ENCODE assay signal across 32 cellular contexts in genomic region chr6:141033101-141033500, GRCh38.
DNase-seq lines count a peak whose midpoint lies in the region; ATAC-seq and TF ChIP-seq lines count a peak whose summit lies in the region.
"Had no signal": no experiment of that assay in that cellular context is flagged by ENCODE, and none has a peak within 500 bp of the region (broad histone marks: within the 10 kb centered on the region; RNA-seq: fewer than 3 reads in every experiment).

No MANE protein-coding gene starts in this region.

- H3K27ac ChIP-seq in heart left ventricle = no peak overlapping the region
- H3K27ac ChIP-seq: A549, body of pancreas, dorsolateral prefrontal cortex, heart right ventricle, lower lobe of right lung, right lobe of liver, thoracic aorta had no signal

- H3K4me1 ChIP-seq in heart left ventricle = peaks cover 0 to 6% (median 0%) of the 10 kb centered on the region in 12 donors
- H3K4me1 ChIP-seq: A549, body of pancreas, heart right ventricle, lower lobe of right lung had no signal

- TF ChIP-seq CTCF in choroid plexus epithelial cell (conservative IDR thresholded peaks at IDR 0.05; ENCODE audit: low read depth, low read length) (no peak), foreskin fibroblast (IDR thresholded peaks at IDR 0.05; ENCODE audit: low read depth, low read length) (no peak), heart left ventricle (IDR thresholded peaks at IDR 0.05) (no peak)

- intact Hi-C loops in heart left ventricle (cut with DNase I) = no loop called here

- no peak for TF ChIP-seq POLR2A in heart left ventricle (IDR thresholded peaks at IDR 0.05)

- ATAC-seq in HG02973 (IDR thresholded peaks at IDR 0.05; ENCODE audit: unreplicated experiment) (no peak), heart left ventricle (no peak), HG03457 (IDR thresholded peaks at IDR 0.05; ENCODE audit: unreplicated experiment) (no peak)
- ATAC-seq: A549; body of pancreas; HCT116; lower lobe of right lung; naive thymus-derived CD4-positive, alpha-beta T cell; PC-3; right lobe of liver; stimulated activated naive CD8-positive, alpha-beta T cell treated with anti-CD3 and anti-CD28 coated beads, Interleukin-15, amount 100 ng/mL, for 72 hours had no signal

- no peaks in the 10 kb centered on the region for H3K36me3 ChIP-seq in heart left ventricle
- H3K36me3 ChIP-seq: heart right ventricle, lower lobe of right lung, MG63, right lobe of liver, thoracic aorta had no signal

- H3K4me3 ChIP-seq in choroid plexus epithelial cell (ENCODE audit: low read depth, low read length) = no peak overlapping the region
- no peak overlapping the region for H3K4me3 ChIP-seq in foreskin fibroblast (ENCODE audit: low read depth in 1 of 2, low read length in 2 of 2)
- no peak overlapping the region for H3K4me3 ChIP-seq in heart left ventricle
- H3K4me3 ChIP-seq: A549, body of pancreas, dorsolateral prefrontal cortex, heart right ventricle, lower lobe of right lung, MG63, right lobe of liver, thoracic aorta had no signal

- H3K9me3 ChIP-seq in heart left ventricle = no peaks in the 10 kb centered on the region
- H3K9me3 ChIP-seq: A549, body of pancreas, heart right ventricle, lower lobe of right lung, right lobe of liver, thoracic aorta had no signal

- DNase-seq in EL (peak; percentile 34), M059J (ENCODE audit: low read depth) (peak; percentile 12), choroid plexus epithelial cell (ENCODE audit: low read depth) (peak; percentile 43), foreskin fibroblast (peak; percentile 11 to 43), heart left ventricle (no peak), HT-29 (ENCODE audit: low spot score) (no peak)
- DNase-seq: activated CD4-positive, alpha-beta memory T cell treated with anti-CD3 and anti-CD28 coated beads, Interleukin-2, amount 10 ng/mL, durations not matched to agents 7 days and 5 days; activated CD8-positive, alpha-beta memory T cell treated with anti-CD3 and anti-CD28 coated beads, Interleukin-2, amount 50 U/mL, for 48 hours; activated naive CD4-positive, alpha-beta T cell treated with Interleukin-2 at 50 U/mL for 16 hours; body of pancreas; CD4-positive, alpha-beta T cell; dorsolateral prefrontal cortex; foreskin melanocyte; heart right ventricle; kidney glomerular epithelial cell; lower lobe of right lung; MG63; naive thymus-derived CD4-positive, alpha-beta T cell; NCI-H1417; NCI-H2029 treated with DMSO at 0.1 percent for 48 hours; NCI-H526 treated with DMSO at 0.1 percent for 48 hours; PC-3; right lobe of liver; SHP77; stimulated activated CD4-positive, alpha-beta T cell treated with anti-CD3 and anti-CD28 coated beads, Interleukin-12 subunit alpha, Interleukin-12 subunit beta, amount 100 ng/mL, for 4 hours; stimulated activated CD4-positive, alpha-beta T cell treated with anti-CD3 and anti-CD28 coated beads, Interleukin-2, amount 100 ng/mL, for 48 hours; stimulated activated naive CD8-positive, alpha-beta T cell treated with anti-CD3 and anti-CD28 coated beads, Interleukin-15, amount 100 ng/mL, for 72 hours had no signal

- no peaks in the 10 kb centered on the region for H3K27me3 ChIP-seq in heart left ventricle
- H3K27me3 ChIP-seq: body of pancreas, dorsolateral prefrontal cortex, heart right ventricle, MG63, right lobe of liver had no signal

Comparison
In these comparisons a context has a peak if more than half of its experiments do, and no peak if none do; other contexts are left out.
1. DNase-seq: peak in EL (single experiment), M059J (single experiment), choroid plexus epithelial cell (single experiment) and foreskin fibroblast (2 of 2); none in heart left ventricle (0 of 5) and HT-29 (single experiment).